8 cellular contexts compared by ENCODE assay signal in the genomic region with DNA sequence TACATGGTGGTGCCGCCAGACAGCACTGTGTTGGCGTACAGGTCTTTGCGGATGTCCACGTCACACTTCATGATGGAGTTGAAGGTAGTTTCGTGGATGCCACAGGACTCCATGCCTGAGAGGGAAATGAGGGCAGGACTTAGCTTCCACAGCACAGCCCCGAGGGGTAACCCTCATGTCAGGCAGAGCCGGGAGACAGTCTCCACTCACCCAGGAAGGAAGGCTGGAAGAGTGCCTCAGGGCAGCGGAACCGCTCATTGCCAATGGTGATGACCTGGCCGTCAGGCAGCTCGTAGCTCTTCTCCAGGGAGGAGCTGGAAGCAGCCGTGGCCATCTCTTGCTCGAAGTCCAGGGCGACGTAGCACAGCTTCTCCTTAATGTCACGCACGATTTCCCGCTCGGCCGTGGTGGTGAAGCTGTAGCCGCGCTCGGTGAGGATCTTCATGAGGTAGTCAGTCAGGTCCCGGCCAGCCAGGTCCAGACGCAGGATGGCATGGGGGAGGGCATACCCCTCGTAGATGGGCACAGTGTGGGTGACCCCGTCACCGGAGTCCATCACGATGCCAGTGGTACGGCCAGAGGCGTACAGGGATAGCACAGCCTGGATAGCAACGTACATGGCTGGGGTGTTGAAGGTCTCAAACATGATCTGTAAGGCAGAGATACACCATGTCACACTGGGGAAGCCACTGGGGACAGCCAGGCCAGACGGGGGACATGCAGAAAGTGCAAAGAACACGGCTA. TPM values are rescaled to one million over a fixed set of nuclear protein-coding genes. Genes with fewer than 3 reads are reported as not detected.
DNase-seq lines count a peak whose midpoint lies in the region; ATAC-seq and TF ChIP-seq lines count a peak whose summit lies in the region.

No MANE protein-coding gene starts in this region.

- intact Hi-C loops in stomach (cut with DNase I; ENCODE audit: low total_unique reads): no loop called here

- H3K27me3 ChIP-seq in SK-N-SH (ENCODE audit: insufficient read depth) (no peaks in the 10 kb centered on the region), liver (ENCODE audit: control insufficient read depth in 4 of 4, insufficient read depth in 4 of 4, low read length in 3 of 4) (no peaks in the 10 kb centered on the region), stomach (no peaks in the 10 kb centered on the region)

- TF ChIP-seq CTCF in SK-N-SH (IDR thresholded peaks at IDR 0.05) (no peak), cardiac fibroblast (IDR thresholded peaks at IDR 0.05; ENCODE audit: low read depth, low read length) (no peak), liver (IDR thresholded peaks at IDR 0.05; ENCODE audit: low read depth, low read length, missing input control) (no peak), stomach (IDR thresholded peaks at IDR 0.05) (no peak)

- 37% methylated on average over 25 of the region's 34 CpGs for WGBS in SK-N-SH (ENCODE audit: low lambda C conversion rate)
- 52% methylated on average over 34 of the region's 34 CpGs for WGBS in liver
- 9 to 21% (median 13%) methylated on average over 22 to 34 of the region's 34 CpGs for WGBS in stomach, 5 donors

- DNase-seq in SK-N-SH (no peak), cardiac fibroblast (ENCODE audit: low read depth in 2 of 2) (peak; percentile 51 to 54), stomach (peak; percentile 58), NCI-H1105 treated with DMSO at 0.1 percent for 48 hours (lab: John Stamatoyannopoulos, UW) (no peak), NCI-H1092 treated with DMSO at 0.1 percent for 48 hours (lab: John Stamatoyannopoulos, UW) (no peak)

- peaks cover 62% of the 10 kb centered on the region for H3K79me2 ChIP-seq in SK-N-SH (ENCODE audit: insufficient read depth)

- no peak for ATAC-seq in GM18520 (IDR thresholded peaks at IDR 0.05; ENCODE audit: unreplicated experiment)

- CTCF ChIA-PET in SK-N-SH (lab: Yijun Ruan, JAX): interaction anchor here (0.7 to 0.9 kb wide), 4 partner anchors 10 to 68 kb away, joined by 3 to 5 read pairs (median 4); no protein-coding TSS in a partner anchor

- H3K9ac ChIP-seq in SK-N-SH (peak overlapping the region; percentile 98), liver (ENCODE audit: low read depth in 1 of 2, low read length in 2 of 2) (peak overlapping the region in 1 of 2 donors; percentile 84)

- peak overlapping the region; percentile 98 for H3K4me2 ChIP-seq in SK-N-SH

- H3K27ac ChIP-seq in SK-N-SH (ENCODE audit: low read depth in 2 of 2, low read length in 1 of 2) (peak overlapping the region; percentile 95 to 98), liver (ENCODE audit: low read depth in 1 of 2, low read length in 2 of 2) (peak overlapping the region; percentile 91 to 98), stomach (peak overlapping the region; percentile 97 to 100 (median 100))

- peaks cover 38 to 43% of the 10 kb centered on the region in 2 experiments for H3K36me3 ChIP-seq in SK-N-SH (replicated peaks in 1 of 2; ENCODE audit: control insufficient read depth in 1 of 2, insufficient read depth in 2 of 2, low read length in 1 of 2)
- peaks cover 6 to 27% (median 25%) of the 10 kb centered on the region in 4 donors for H3K36me3 ChIP-seq in liver (ENCODE audit: control insufficient read depth in 4 of 4, insufficient read depth in 3 of 4, low read depth in 1 of 4, low read length in 3 of 4)
- H3K36me3 ChIP-seq in stomach: peaks cover 44 to 64% (median 53%) of the 10 kb centered on the region in 4 donors

- H3K9me3 ChIP-seq in SK-N-SH (no peaks in the 10 kb centered on the region), liver (ENCODE audit: control insufficient read depth in 4 of 4, low read length in 3 of 4) (no peaks in the 10 kb centered on the region), stomach (no peaks in the 10 kb centered on the region)

- H3K4me3 ChIP-seq in GM08714 (ENCODE audit: low read length): peak overlapping the region; percentile 95
- peak overlapping the region; percentile 84 to 85 for H3K4me3 ChIP-seq in SK-N-SH (ENCODE audit: low read depth in 2 of 2, low read length in 1 of 2)
- H3K4me3 ChIP-seq in cardiac fibroblast (replicated peaks in 1 of 2; ENCODE audit: low read depth in 2 of 2, low read length in 2 of 2): peak overlapping the region; percentile 75 to 78
- H3K4me3 ChIP-seq in liver (ENCODE audit: low read depth in 1 of 3, low read length in 3 of 3): peak overlapping the region; percentile 80 to 90 (median 87)
- H3K4me3 ChIP-seq in stomach: peak overlapping the region; percentile 88 to 99 (median 98)

- POLR2A ChIA-PET in SK-N-SH (lab: Yijun Ruan, JAX): interaction anchor here (0.8 to 1.1 kb wide), 3 partner anchors 11 to 150 kb away, joined by 3 to 4 read pairs (median 3); no protein-coding TSS in a partner anchor

- TF ChIP-seq EP300 in SK-N-SH (IDR thresholded peaks at IDR 0.05; ENCODE audit: borderline replicate concordance in 1 of 2, low read depth in 1 of 2, low read length in 1 of 2) (no peak), stomach (IDR thresholded peaks at IDR 0.05) (no peak)

- TF ChIP-seq RAD21 in SK-N-SH (IDR thresholded peaks at IDR 0.05; ENCODE audit: low read length) (no peak), liver (IDR thresholded peaks at IDR 0.05) (no peak)

- H2AFZ ChIP-seq in SK-N-SH (ENCODE audit: low read depth): no peak overlapping the region

- TF ChIP-seq POLR2A in stomach (IDR thresholded peaks at IDR 0.05): peak in 1 of 4 donors; percentile 35

- H3K4me1 ChIP-seq in SK-N-SH (ENCODE audit: control insufficient read depth in 1 of 2, insufficient read depth in 2 of 2, low read depth in 1 of 2, low read length in 1 of 2): peaks cover 17 to 36% of the 10 kb centered on the region in 2 experiments; a peak in 3 of 4 replicates
- peaks cover 0 to 30% (median 15%) of the 10 kb centered on the region in 4 donors for H3K4me1 ChIP-seq in liver (ENCODE audit: control insufficient read depth in 4 of 4, insufficient read depth in 4 of 4, low read length in 3 of 4)
- peaks cover 32 to 54% (median 48%) of the 10 kb centered on the region in 4 donors for H3K4me1 ChIP-seq in stomach

- H3F3A ChIP-seq in SK-N-SH (replicated peaks; ENCODE audit: insufficient read depth): peaks cover 67% of the 10 kb centered on the region

- H3K9me2 ChIP-seq in SK-N-SH: no peaks in the 10 kb centered on the region

- peaks cover 68% of the 10 kb centered on the region for H4K20me1 ChIP-seq in SK-N-SH (ENCODE audit: insufficient read depth)

TF ChIP-seq in SK-N-SH, 30 proteins besides CTCF, POLR2A, EP300 and RAD21:
- no peak for TF ChIP-seq JUND (IDR thresholded peaks at IDR 0.05)
- TF ChIP-seq POLR2AphosphoS5 (IDR thresholded peaks at IDR 0.05; ENCODE audit: low read depth, low read length): peak; percentile 30; the same call in 1 of the 2 replicates
- TF ChIP-seq, protein P1, sequence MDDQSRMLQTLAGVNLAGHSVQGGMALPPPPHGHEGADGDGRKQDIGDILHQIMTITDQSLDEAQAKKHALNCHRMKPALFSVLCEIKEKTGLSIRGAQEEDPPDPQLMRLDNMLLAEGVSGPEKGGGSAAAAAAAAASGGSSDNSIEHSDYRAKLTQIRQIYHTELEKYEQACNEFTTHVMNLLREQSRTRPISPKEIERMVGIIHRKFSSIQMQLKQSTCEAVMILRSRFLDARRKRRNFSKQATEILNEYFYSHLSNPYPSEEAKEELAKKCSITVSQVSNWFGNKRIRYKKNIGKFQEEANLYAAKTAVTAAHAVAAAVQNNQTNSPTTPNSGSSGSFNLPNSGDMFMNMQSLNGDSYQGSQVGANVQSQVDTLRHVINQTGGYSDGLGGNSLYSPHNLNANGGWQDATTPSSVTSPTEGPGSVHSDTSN (IDR thresholded peaks at IDR 0.05): 0 out of 2 replicates have a peak, but pooled peaks have one; percentile 1

TF ChIP-seq in liver, 16 proteins besides CTCF, POLR2A, EP300 and RAD21 (continues in another document):
- TF ChIP-seq TAF1 (conservative IDR thresholded peaks at IDR 0.05) (no peak), HNF4G (IDR thresholded peaks at IDR 0.05) (no peak), HNF4A (conservative IDR thresholded peaks at IDR 0.05) (no peak), EGR1 (IDR thresholded peaks at IDR 0.05; ENCODE audit: low read depth in 2 of 2) (no peak), FOXA2 (IDR thresholded peaks at IDR 0.05) (no peak), SP1 (IDR thresholded peaks at IDR 0.05) (no peak), FOXA1 (IDR thresholded peaks at IDR 0.05) (no peak), RXRA (IDR thresholded peaks at IDR 0.05) (no peak)
- TF ChIP-seq, protein P2, sequence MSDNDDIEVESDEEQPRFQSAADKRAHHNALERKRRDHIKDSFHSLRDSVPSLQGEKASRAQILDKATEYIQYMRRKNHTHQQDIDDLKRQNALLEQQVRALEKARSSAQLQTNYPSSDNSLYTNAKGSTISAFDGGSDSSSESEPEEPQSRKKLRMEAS (IDR thresholded peaks at IDR 0.05): no peak
- TF ChIP-seq, protein P3, sequence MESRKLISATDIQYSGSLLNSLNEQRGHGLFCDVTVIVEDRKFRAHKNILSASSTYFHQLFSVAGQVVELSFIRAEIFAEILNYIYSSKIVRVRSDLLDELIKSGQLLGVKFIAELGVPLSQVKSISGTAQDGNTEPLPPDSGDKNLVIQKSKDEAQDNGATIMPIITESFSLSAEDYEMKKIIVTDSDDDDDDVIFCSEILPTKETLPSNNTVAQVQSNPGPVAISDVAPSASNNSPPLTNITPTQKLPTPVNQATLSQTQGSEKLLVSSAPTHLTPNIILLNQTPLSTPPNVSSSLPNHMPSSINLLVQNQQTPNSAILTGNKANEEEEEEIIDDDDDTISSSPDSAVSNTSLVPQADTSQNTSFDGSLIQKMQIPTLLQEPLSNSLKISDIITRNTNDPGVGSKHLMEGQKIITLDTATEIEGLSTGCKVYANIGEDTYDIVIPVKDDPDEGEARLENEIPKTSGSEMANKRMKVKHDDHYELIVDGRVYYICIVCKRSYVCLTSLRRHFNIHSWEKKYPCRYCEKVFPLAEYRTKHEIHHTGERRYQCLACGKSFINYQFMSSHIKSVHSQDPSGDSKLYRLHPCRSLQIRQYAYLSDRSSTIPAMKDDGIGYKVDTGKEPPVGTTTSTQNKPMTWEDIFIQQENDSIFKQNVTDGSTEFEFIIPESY (IDR thresholded peaks at IDR 0.05): no peak

RNA-seq across cellular contexts. Expression of a gene that starts 2.2 kb away (rescaled TPM):
- polyA plus RNA-seq in SK-N-SH (2012; rRNA removed) (2,583 and 4,707 TPM in 2 replicates), liver (1,000 to 10,000 TPM; 1,432 to 1,671 TPM), stomach (1,000 to 10,000 TPM; 2,327 to 6,028 (median 4,530) TPM)
- 3,036 and 4,390 TPM in 2 replicates for polyA plus RNA-seq in SK-N-SH (2012; cell fraction: cytosol; rRNA removed)
- polyA plus RNA-seq in SK-N-SH (2012; cell fraction: nucleus; rRNA removed): 4,302 and 8,336 TPM in 2 replicates
- total RNA-seq in liver (1,000 to 10,000 TPM in 1 of 2 donors, 100 to 1,000 TPM in 1; 890 to 1,625 TPM), stomach (1,000 to 10,000 TPM; 1,436 to 4,897 (median 3,222) TPM)

RNA-seq across cellular contexts. Expression of a gene that starts 14.6 kb away (rescaled TPM):
- polyA plus RNA-seq in SK-N-SH (2012; rRNA removed) (5.7 and 6.0 TPM in 2 replicates), liver (1 to 10 TPM; 1.7 to 2.7 TPM), stomach (1 to 10 TPM in 2 of 3 donors, under 1 TPM in 1; 0.93 to 2.2 (median 1.7) TPM)
- polyA plus RNA-seq in SK-N-SH (2012; cell fraction: cytosol; rRNA removed): 2.1 and 3.7 TPM in 2 replicates
- 10.9 and 11.2 TPM in 2 replicates for polyA plus RNA-seq in SK-N-SH (2012; cell fraction: nucleus; rRNA removed)
- total RNA-seq in liver (1 to 10 TPM; 4.6 to 5.4 TPM), stomach (10 to 100 TPM in 4 of 5 donors, 1 to 10 TPM in 1; 2.8 to 23.2 (median 14.6) TPM)

Comparison
In these comparisons a context has a peak if more than half of its experiments do, and no peak if none do; other contexts are left out.
1. DNase-seq: peak in cardiac fibroblast (2 of 2) and stomach (single experiment); none in SK-N-SH (single experiment), NCI-H1105 treated with DMSO at 0.1 percent for 48 hours (single experiment) and NCI-H1092 treated with DMSO at 0.1 percent for 48 hours (single experiment).
2. Peak in every context shown above with its lines, with median percentiles within 50 percentile points of each other: H3K4me3 ChIP-seq and H3K27ac ChIP-seq.